ENCODE assay signal across 15 cellular contexts in the genomic region with DNA sequence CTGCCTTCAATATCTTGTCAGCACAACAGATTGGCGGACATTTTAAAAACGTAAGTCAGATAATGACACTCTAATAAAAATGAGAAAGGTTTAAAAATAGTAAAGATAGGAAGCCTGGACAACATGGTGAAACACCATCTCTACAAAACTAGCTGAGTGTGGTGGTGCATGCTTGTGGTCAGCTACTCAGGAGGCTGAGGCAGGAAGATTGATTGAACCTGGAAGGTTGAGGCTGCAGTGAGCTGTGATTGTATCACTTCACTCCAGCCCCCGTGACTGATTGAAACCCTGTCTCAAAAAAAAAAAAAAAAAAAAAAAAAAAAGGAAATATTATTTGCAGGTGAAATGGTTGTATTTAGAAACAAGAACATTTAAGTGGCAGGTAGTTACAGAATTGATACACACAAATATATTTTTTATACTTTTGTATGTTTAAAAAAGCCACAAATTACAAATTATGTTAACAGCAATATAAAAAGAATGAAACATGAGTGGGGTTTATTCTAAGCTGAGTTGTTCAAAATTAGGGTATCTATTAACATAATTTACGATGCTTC.
DNase-seq lines count a peak whose midpoint lies in the region; ATAC-seq and TF ChIP-seq lines count a peak whose summit lies in the region.
"Had no signal": no experiment of that assay in that cellular context is flagged by ENCODE, and none has a peak within 500 bp of the region (broad histone marks: within the 10 kb centered on the region; RNA-seq: fewer than 3 reads in every experiment).

No MANE protein-coding gene starts in this region.

- H3K27me3 Mint-ChIP-seq in effector memory CD8-positive, alpha-beta T cell: no peaks in the 10 kb centered on the region
- H3K27me3 Mint-ChIP-seq: naive B cell had no signal

- no peak for TF ChIP-seq CTCF in epithelial cell of esophagus (IDR thresholded peaks at IDR 0.05; ENCODE audit: insufficient read depth, low read depth, low read length, missing control alignments)

- no peak overlapping the region for H3K4me3 Mint-ChIP-seq in effector memory CD8-positive, alpha-beta T cell

- H3K27ac Mint-ChIP-seq in effector memory CD8-positive, alpha-beta T cell: no peak overlapping the region

- no peaks in the 10 kb centered on the region for H3K36me3 Mint-ChIP-seq in effector memory CD8-positive, alpha-beta T cell (ENCODE audit: insufficient read depth)
- H3K36me3 Mint-ChIP-seq: naive B cell had no signal

- DNase-seq in DMS79 treated with DMSO at 0.1 percent for 48 hours (lab: John Stamatoyannopoulos, UW) (peak; percentile 4), DMS79 (lab: John Stamatoyannopoulos, UW) (no peak), NCI-H748 treated with DMSO at 0.1 percent for 48 hours (lab: John Stamatoyannopoulos, UW) (peak; percentile 33), epithelial cell of esophagus (ENCODE audit: low read depth) (peak; percentile 50), skeletal muscle cell (ENCODE audit: low read depth) (peak; percentile 27)
- DNase-seq in stimulated activated CD4-positive, alpha-beta T cell treated with anti-CD3 and anti-CD28 coated beads, Interleukin-2, amount 100 ng/mL, for 24 hours: no peak
- no peak for DNase-seq in effector memory CD8-positive, alpha-beta T cell
- DNase-seq: activated T-cell treated with anti-CD3 and anti-CD28 coated beads for 4 hours; DND-41; GOT3; Karpas-422; naive B cell; stimulated activated naive CD8-positive, alpha-beta T cell treated with anti-CD3 and anti-CD28 coated beads, Interleukin-15, Interleukin-2, amounts not matched to agents 100 U/mL and 50 U/mL, for 24 hours; T-helper 9 cell had no signal

- no peak overlapping the region for H3K4me3 ChIP-seq in epithelial cell of esophagus (ENCODE audit: low read length)
- no peak overlapping the region for H3K4me3 ChIP-seq in skeletal muscle cell (ENCODE audit: low read depth, low read length)

- H3K4me1 Mint-ChIP-seq in effector memory CD8-positive, alpha-beta T cell (ENCODE audit: low read depth in 2 of 2): peaks cover 4 to 5% of the 10 kb centered on the region in 2 donors

- no peak for ATAC-seq in HG03025 (IDR thresholded peaks at IDR 0.05; ENCODE audit: low FRiP score, unreplicated experiment)
- no peak for ATAC-seq in effector memory CD8-positive, alpha-beta T cell (replicated peaks)
- ATAC-seq: stimulated activated naive CD8-positive, alpha-beta T cell treated with anti-CD3 and anti-CD28 coated beads, Interleukin-15, Interleukin-2, amounts not matched to agents 100 U/mL and 50 U/mL, for 24 hours had no signal

- no peaks in the 10 kb centered on the region for H3K9me3 Mint-ChIP-seq in effector memory CD8-positive, alpha-beta T cell
- H3K9me3 Mint-ChIP-seq: naive B cell had no signal

Comparison
In these comparisons a context has a peak if more than half of its experiments do, and no peak if none do; other contexts are left out.
1. DNase-seq: peak in DMS79 treated with DMSO at 0.1 percent for 48 hours (single experiment), NCI-H748 treated with DMSO at 0.1 percent for 48 hours (single experiment), epithelial cell of esophagus (single experiment) and skeletal muscle cell (single experiment); none in DMS79 (single experiment), stimulated activated CD4-positive, alpha-beta T cell treated with anti-CD3 and anti-CD28 coated beads, Interleukin-2, amount 100 ng/mL, for 24 hours (0 of 2) and effector memory CD8-positive, alpha-beta T cell (0 of 3).